Comparison of ENCODE assay signal across 7 cellular contexts in the genomic region with DNA sequence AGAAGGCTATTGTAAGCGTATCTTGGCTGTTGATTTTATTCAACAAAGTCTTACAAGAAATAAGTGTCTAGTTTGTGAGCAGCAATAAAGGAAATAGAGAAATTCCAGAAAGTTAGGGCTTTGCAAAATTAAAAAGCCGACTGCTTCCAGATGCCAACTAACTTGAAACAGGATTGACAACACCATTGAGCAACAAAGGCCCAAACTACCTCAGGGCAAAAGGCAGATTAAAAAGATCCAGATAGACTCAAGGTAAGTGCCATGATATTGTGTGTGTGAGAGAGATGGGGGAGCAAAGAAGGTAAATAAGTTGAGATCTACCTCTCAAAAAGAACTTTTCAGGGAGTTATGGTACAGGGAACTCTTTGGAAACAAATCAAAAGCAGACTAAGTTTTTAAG. TPM values are rescaled to one million over a fixed set of nuclear protein-coding genes. Genes with fewer than 3 reads are reported as not detected.
"Had no signal": no experiment of that assay in that cellular context is flagged by ENCODE, and none has a peak within 500 bp of the region (broad histone marks: within the 10 kb centered on the region; RNA-seq: fewer than 3 reads in every experiment).

No MANE protein-coding gene starts in this region.

- DNase-seq: GM23248, GOT3, H9, HCEC 1CT, IMR-90 had no signal

- H3K4me3 ChIP-seq: GM23248, K562 had no signal

- H3K9ac ChIP-seq: GM23248 had no signal

- H3K27ac ChIP-seq: GM23248 had no signal

RNA-seq across cellular contexts. Expression of a gene that starts 49.1 kb away (rescaled TPM):
- total RNA-seq: GM23248, HT-29, IMR-90 had no signal
